In the genomic region with DNA sequence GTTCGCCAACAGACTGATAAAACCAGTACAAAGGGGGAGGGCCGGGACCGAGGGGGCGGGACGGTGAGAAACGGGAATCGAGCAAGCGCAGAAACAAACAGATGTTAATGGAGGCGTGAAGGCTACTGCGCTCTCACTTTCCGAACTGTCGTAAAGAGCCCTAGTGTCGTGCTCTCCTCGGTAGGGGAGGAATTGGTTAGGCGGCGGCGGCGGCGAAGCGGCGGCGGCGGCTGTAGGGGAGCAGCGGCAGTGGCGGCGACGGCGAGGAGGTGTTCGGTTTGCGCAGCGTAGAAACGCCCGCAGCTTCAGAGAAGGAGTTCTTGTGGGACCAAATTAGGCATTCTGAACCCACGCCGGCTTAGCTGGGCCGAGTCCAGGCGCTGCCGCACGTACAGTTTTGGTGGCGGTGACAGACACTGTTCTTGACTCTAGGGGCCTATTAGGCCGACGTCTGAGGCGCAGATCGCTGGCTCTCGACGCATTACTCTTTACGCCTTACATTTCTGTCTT, we compare ENCODE assay signal across 1 cellular context.
TF ChIP-seq lines count a peak whose summit lies in the region.

TSS of gene RNF111 (plus strand) at position 163 of the 510 bp plus-strand sequence. CDS start 43,160 bp downstream, outside the sequence.

TF ChIP-seq in HEK293, 187 proteins besides CTCF, POLR2A, EP300 and RAD21 (continued from another document):
- TF ChIP-seq, protein P1, sequence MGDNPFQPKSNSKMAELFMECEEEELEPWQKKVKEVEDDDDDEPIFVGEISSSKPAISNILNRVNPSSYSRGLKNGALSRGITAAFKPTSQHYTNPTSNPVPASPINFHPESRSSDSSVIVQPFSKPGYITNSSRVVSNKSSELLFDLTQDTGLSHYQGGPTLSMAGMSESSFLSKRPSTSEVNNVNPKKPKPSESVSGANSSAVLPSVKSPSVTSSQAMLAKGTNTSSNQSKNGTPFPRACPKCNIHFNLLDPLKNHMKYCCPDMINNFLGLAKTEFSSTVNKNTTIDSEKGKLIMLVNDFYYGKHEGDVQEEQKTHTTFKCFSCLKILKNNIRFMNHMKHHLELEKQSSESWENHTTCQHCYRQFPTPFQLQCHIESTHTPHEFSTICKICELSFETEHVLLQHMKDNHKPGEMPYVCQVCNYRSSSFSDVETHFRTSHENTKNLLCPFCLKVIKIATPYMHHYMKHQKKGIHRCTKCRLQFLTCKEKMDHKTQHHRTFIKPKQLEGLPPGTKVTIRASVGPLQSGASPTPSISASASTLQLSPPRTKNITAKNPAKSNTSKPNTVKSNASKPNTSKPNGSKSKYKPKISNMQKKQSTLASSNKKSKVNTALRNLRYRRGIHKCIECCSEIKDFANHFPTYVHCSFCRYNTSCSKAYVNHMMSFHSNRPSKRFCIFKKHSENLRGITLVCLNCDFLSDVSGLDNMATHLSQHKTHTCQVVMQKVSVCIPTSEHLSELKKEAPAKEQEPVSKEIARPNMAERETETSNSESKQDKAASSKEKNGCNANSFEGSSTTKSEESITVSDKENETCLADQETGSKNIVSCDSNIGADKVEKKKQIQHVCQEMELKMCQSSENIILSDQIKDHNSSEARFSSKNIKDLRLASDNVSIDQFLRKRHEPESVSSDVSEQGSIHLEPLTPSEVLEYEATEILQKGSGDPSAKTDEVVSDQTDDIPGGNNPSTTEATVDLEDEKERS (tag by site-specific recombination; IDR thresholded peaks at IDR 0.05): no peak
- no peak for TF ChIP-seq ZNF354C (tag by site-specific recombination; IDR thresholded peaks at IDR 0.05; ENCODE audit: borderline replicate concordance, low read depth)
- TF ChIP-seq, protein P2, sequence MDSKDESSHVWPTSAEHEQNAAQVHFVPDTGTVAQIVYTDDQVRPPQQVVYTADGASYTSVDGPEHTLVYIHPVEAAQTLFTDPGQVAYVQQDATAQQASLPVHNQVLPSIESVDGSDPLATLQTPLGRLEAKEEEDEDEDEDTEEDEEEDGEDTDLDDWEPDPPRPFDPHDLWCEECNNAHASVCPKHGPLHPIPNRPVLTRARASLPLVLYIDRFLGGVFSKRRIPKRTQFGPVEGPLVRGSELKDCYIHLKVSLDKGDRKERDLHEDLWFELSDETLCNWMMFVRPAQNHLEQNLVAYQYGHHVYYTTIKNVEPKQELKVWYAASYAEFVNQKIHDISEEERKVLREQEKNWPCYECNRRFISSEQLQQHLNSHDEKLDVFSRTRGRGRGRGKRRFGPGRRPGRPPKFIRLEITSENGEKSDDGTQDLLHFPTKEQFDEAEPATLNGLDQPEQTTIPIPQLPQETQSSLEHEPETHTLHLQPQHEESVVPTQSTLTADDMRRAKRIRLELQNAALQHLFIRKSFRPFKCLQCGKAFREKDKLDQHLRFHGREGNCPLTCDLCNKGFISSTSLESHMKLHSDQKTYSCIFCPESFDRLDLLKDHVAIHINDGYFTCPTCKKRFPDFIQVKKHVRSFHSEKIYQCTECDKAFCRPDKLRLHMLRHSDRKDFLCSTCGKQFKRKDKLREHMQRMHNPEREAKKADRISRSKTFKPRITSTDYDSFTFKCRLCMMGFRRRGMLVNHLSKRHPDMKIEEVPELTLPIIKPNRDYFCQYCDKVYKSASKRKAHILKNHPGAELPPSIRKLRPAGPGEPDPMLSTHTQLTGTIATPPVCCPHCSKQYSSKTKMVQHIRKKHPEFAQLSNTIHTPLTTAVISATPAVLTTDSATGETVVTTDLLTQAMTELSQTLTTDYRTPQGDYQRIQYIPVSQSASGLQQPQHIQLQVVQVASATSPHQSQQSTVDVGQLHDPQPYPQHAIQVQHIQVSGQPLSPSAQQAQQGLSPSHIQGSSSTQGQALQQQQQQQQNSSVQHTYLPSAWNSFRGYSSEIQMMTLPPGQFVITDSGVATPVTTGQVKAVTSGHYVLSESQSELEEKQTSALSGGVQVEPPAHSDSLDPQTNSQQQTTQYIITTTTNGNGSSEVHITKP (tag by site-specific recombination; IDR thresholded peaks at IDR 0.05): no peak
- no peak for TF ChIP-seq ZSCAN23 (tag by site-specific recombination; IDR thresholded peaks at IDR 0.05)
